11 cellular contexts compared by ENCODE assay signal in the genomic region with DNA sequence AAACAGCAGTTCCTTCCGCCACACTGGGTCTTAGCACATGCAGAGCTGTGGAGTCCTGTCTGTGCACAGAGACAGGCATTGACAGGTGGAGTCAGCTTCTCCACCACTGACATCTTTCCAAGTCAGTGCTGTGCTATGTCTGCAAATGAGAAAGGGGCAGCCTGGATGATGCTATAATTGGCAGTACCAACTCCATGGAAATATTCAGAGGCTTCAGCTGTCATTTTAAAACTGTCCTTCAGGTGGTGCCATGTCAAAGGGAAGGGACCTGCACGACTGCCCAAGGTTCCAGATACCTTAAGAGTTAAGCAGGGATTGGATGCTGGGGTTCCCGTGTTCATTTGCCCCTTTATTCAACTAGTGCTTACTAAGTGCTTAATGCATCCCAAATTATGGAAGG.
DNase-seq lines count a peak whose midpoint lies in the region; ATAC-seq and TF ChIP-seq lines count a peak whose summit lies in the region.
"Had no signal": no experiment of that assay in that cellular context is flagged by ENCODE, and none has a peak within 500 bp of the region (broad histone marks: within the 10 kb centered on the region; RNA-seq: fewer than 3 reads in every experiment).

No MANE protein-coding gene starts in this region.

- peaks cover 9% of the 10 kb centered on the region for H3K9me3 ChIP-seq in H9 (ENCODE audit: control insufficient read depth, low read depth, low read length)

- no peak overlapping the region for H2BK20ac ChIP-seq in H9 (ENCODE audit: low read depth, low read length, poor library complexity, severe bottlenecking)

- no peaks in the 10 kb centered on the region for H3K27me3 Mint-ChIP-seq in H9 (ENCODE audit: low read depth)

- peaks cover 16% of the 10 kb centered on the region in 2 experiments for H3K9me3 Mint-ChIP-seq in H9
- H3K9me3 Mint-ChIP-seq: activated B cell treated with CpG ODN at 0.5 μM for 24 hours; stimulated activated naive CD8-positive, alpha-beta T cell treated with anti-CD3 and anti-CD28 coated beads, Interleukin-15, amount 100 ng/mL, for 72 hours had no signal

- no peak overlapping the region for H3K4me2 ChIP-seq in H9 (ENCODE audit: insufficient read depth, insufficient read length, low read length)

- H3K79me1 ChIP-seq in H9 (ENCODE audit: insufficient read depth, low read depth, low read length, poor library complexity, severe bottlenecking) = no peaks in the 10 kb centered on the region

- no peak overlapping the region for H3K56ac ChIP-seq in H9 (ENCODE audit: insufficient read length, low read depth, low read length)

- peak; percentile 55 for TF ChIP-seq CTCF in H9 (conservative IDR thresholded peaks at IDR 0.05)
- 0 out of 2 replicates have a peak, but pooled peaks have one; percentile 14 for TF ChIP-seq CTCF in RWPE1 (conservative IDR thresholded peaks at IDR 0.05; ENCODE audit: low read depth)

- CTCF ChIA-PET in RWPE1 (lab: Yijun Ruan, JAX) = interaction anchor here (0.8 kb wide), 1 partner anchor 578 kb away, joined by 3 read pairs; no protein-coding TSS in a partner anchor

- no peak overlapping the region for H2BK5ac ChIP-seq in H9 (ENCODE audit: insufficient read length, low read length)

- H4K91ac ChIP-seq in H9 (ENCODE audit: insufficient read length, low read depth, low read length) = no peak overlapping the region

- no peak overlapping the region for H3K14ac ChIP-seq in H9 (ENCODE audit: insufficient read depth, low read length)

- H4K8ac ChIP-seq in H9 (replicated peaks; ENCODE audit: insufficient read length, low read depth, low read length) = no peak overlapping the region

- H3K4me3 Mint-ChIP-seq in H9 = no peak overlapping the region
- H3K4me3 Mint-ChIP-seq: activated B cell treated with CpG ODN at 0.5 μM for 24 hours; stimulated activated naive CD8-positive, alpha-beta T cell treated with anti-CD3 and anti-CD28 coated beads, Interleukin-15, amount 100 ng/mL, for 72 hours had no signal

- WGBS in H9 (ENCODE audit: extremely low coverage, insufficient read length, low lambda C conversion rate) = no CpG with 5 or more reads among the region's 3 CpGs

- no peaks in the 10 kb centered on the region for H3K27me3 ChIP-seq in H9 (ENCODE audit: insufficient read depth, low read length)

- H3T11ph ChIP-seq in H9 (ENCODE audit: low read length) = no peak overlapping the region

- H2AFZ ChIP-seq in H9 (ENCODE audit: low read length) = no peak overlapping the region

- 0 out of 2 replicates have a peak, but pooled peaks cover 2% of the 10 kb centered on the region for H3K4me1 ChIP-seq in H9 (ENCODE audit: insufficient read depth, low read length)

- H3K27ac Mint-ChIP-seq in H9 = no peak overlapping the region; a peak in 1 of 7 replicates
- H3K27ac Mint-ChIP-seq: activated B cell treated with CpG ODN at 0.5 μM for 24 hours; stimulated activated naive CD8-positive, alpha-beta T cell treated with anti-CD3 and anti-CD28 coated beads, Interleukin-15, amount 100 ng/mL, for 72 hours had no signal

- peak overlapping the region; percentile 28 for H4K5ac ChIP-seq in H9 (ENCODE audit: insufficient read length, low read depth, low read length)

- H2BK12ac ChIP-seq in H9 (ENCODE audit: insufficient read length, low read depth, low read length) = no peak overlapping the region

- no peak overlapping the region for H3K4ac ChIP-seq in H9 (ENCODE audit: low read depth, low read length)

- H3K79me2 ChIP-seq in H9 (ENCODE audit: insufficient read depth, low read length) = no peaks in the 10 kb centered on the region

- peaks cover 3 to 42% (median 18%) of the 10 kb centered on the region in 3 experiments; a peak in 6 of 7 replicates for H3K36me3 Mint-ChIP-seq in H9 (ENCODE audit: insufficient read depth in 1 of 3, low read depth in 3 of 3)

- peaks cover 9 to 14% of the 10 kb centered on the region in 2 experiments for H3K4me1 Mint-ChIP-seq in H9
- H3K4me1 Mint-ChIP-seq: activated B cell treated with CpG ODN at 0.5 μM for 24 hours had no signal

- no peak overlapping the region for H2BK15ac ChIP-seq in H9 (ENCODE audit: low read depth, low read length)

- H3K23me2 ChIP-seq in H9 (ENCODE audit: insufficient read length, low read depth, low read length, poor library complexity, severe bottlenecking) = peaks cover 5% of the 10 kb centered on the region

- H3K27ac ChIP-seq in H9 (ENCODE audit: insufficient read length, low read depth, low read length) (no peak overlapping the region), RWPE1 (no peak overlapping the region)

- no peak overlapping the region for H3K23ac ChIP-seq in H9 (ENCODE audit: insufficient read length, low read depth, low read length)

- no peak overlapping the region for H2AK5ac ChIP-seq in H9 (ENCODE audit: insufficient read length, low read length)

- H4K20me1 ChIP-seq in H9 (ENCODE audit: control insufficient read depth, insufficient read depth, insufficient read length) = no peaks in the 10 kb centered on the region

- peak; percentile 38 for DNase-seq in CD1c-positive myeloid dendritic cell (ENCODE audit: extremely low spot score)
- no peak for DNase-seq in H9
- DNase-seq in RWPE1 (ENCODE audit: low spot score) = no peak
- peak; percentile 17 for DNase-seq in iPS-NIHi7 (ENCODE audit: extremely low spot score)
- DNase-seq in activated CD4-positive, CD25-positive, alpha-beta regulatory T cell treated with anti-CD3 and anti-CD28 coated beads, Interleukin-2, amount 50 U/mL, for 72 hours = no peak
- DNase-seq in inferior parietal cortex (ENCODE audit: extremely low spot score) = no peak
- DNase-seq: activated B cell treated with CpG ODN at 0.5 μM for 24 hours, NCI-H2029 had no signal

- no peak overlapping the region for H3K9ac ChIP-seq in H9 (ENCODE audit: extremely low read depth, insufficient read length, low read length)

- H3K18ac ChIP-seq in H9 (ENCODE audit: insufficient read length, low read depth, low read length) = no peak overlapping the region

- POLR2A ChIA-PET in RWPE1 (lab: Yijun Ruan, JAX; ENCODE audit: low non-redundant PET) = no interaction called here

- ATAC-seq in GM21381 (IDR thresholded peaks at IDR 0.05; ENCODE audit: unreplicated experiment) (no peak), HG02973 (IDR thresholded peaks at IDR 0.05; ENCODE audit: unreplicated experiment) (no peak)
- ATAC-seq: stimulated activated naive CD8-positive, alpha-beta T cell treated with anti-CD3 and anti-CD28 coated beads, Interleukin-15, amount 100 ng/mL, for 72 hours had no signal

- no peak overlapping the region for H2BK120ac ChIP-seq in H9 (ENCODE audit: low read depth, low read length, poor library complexity, severe bottlenecking)

Comparison
In these comparisons a context has a peak if more than half of its experiments do, and no peak if none do; other contexts are left out.
1. DNase-seq: peak in CD1c-positive myeloid dendritic cell (single experiment) and iPS-NIHi7 (single experiment); none in H9 (single experiment), RWPE1 (single experiment), activated CD4-positive, CD25-positive, alpha-beta regulatory T cell treated with anti-CD3 and anti-CD28 coated beads, Interleukin-2, amount 50 U/mL, for 72 hours (single experiment) and inferior parietal cortex (single experiment).